In the genomic region with DNA sequence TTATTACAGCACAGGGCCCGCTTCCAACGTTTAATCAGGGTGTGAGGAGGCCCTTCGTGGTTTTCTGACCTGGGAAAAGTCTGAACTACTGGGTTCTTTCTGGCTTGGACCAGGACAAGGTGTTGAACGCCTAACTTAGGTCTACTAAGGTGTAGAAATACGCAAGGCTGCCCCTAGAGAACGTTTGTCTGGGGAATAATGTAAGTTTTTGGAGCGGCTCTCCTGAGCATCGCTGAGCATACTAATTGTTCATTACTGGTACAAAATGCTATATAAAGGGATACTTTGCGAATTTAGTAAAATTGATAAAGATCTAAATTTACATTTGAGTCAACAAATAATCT, we compare ENCODE assay signal across 1 cellular context.
TF ChIP-seq lines count a peak whose summit lies in the region.

No MANE protein-coding gene starts in this region.

TF ChIP-seq in K562, 482 proteins besides CTCF, POLR2A, EP300 and RAD21 (continued from another document):
- TF ChIP-seq, protein P1, sequence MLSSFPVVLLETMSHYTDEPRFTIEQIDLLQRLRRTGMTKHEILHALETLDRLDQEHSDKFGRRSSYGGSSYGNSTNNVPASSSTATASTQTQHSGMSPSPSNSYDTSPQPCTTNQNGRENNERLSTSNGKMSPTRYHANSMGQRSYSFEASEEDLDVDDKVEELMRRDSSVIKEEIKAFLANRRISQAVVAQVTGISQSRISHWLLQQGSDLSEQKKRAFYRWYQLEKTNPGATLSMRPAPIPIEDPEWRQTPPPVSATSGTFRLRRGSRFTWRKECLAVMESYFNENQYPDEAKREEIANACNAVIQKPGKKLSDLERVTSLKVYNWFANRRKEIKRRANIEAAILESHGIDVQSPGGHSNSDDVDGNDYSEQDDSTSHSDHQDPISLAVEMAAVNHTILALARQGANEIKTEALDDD (IDR thresholded peaks at IDR 0.05), result 0 out of 2 replicates have a peak, but pooled peaks have one; percentile 28
- TF ChIP-seq, protein P2, sequence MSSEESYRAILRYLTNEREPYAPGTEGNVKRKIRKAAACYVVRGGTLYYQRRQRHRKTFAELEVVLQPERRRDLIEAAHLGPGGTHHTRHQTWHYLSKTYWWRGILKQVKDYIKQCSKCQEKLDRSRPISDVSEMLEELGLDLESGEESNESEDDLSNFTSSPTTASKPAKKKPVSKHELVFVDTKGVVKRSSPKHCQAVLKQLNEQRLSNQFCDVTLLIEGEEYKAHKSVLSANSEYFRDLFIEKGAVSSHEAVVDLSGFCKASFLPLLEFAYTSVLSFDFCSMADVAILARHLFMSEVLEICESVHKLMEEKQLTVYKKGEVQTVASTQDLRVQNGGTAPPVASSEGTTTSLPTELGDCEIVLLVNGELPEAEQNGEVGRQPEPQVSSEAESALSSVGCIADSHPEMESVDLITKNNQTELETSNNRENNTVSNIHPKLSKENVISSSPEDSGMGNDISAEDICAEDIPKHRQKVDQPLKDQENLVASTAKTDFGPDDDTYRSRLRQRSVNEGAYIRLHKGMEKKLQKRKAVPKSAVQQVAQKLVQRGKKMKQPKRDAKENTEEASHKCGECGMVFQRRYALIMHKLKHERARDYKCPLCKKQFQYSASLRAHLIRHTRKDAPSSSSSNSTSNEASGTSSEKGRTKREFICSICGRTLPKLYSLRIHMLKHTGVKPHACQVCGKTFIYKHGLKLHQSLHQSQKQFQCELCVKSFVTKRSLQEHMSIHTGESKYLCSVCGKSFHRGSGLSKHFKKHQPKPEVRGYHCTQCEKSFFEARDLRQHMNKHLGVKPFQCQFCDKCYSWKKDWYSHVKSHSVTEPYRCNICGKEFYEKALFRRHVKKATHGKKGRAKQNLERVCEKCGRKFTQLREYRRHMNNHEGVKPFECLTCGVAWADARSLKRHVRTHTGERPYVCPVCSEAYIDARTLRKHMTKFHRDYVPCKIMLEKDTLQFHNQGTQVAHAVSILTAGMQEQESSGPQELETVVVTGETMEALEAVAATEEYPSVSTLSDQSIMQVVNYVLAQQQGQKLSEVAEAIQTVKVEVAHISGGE (CRISPR knock-in tag; IDR thresholded peaks at IDR 0.05), result 0 out of 6 replicates have a peak, but pooled peaks of 1 of the 3 experiments have one; percentile 6
